1 cellular context compared by ENCODE assay signal in the genomic region with DNA sequence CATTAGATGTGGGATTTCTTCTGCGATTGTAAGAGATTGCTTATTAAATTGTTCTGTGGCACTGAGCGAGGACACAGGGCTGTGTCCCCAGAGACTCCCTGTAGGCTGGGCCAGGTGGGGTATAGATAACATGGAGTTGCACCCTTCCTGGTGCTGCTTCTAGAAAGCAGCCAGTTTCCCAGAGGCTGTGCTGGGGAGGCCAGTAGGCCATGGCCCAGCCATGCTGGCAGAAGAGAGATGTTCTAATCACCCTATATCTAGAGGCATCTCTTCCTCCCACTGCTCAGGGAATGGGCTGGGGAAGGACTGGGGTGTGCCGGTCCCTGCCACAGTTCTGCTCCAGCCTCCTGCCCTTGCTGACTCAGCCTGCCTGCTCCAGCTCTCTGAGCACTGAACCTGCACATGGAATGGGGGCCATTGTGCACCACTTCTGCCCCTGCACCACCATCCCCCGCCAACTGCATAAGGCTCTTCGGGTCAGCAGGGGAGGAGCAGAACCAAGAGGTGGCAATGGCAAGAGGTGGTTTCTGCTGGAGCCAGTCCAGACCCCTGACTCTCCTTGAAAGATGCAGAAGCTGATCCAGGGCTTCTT.
A peak's percentile ranks its signal among the peaks of the same experiment; 100 is the strongest.
TF ChIP-seq lines count a peak whose summit lies in the region.

No MANE protein-coding gene starts in this region.

TF ChIP-seq in SK-N-SH, 30 proteins besides CTCF, POLR2A, EP300 and RAD21:
- TF ChIP-seq YY1 (IDR thresholded peaks at IDR 0.05; ENCODE audit: low read depth) (peak; percentile 54; the same call in 1 of the 2 replicates), RXRA (IDR thresholded peaks at IDR 0.05; ENCODE audit: borderline replicate concordance, low read depth) (no peak), TAF1 (IDR thresholded peaks at IDR 0.05; ENCODE audit: borderline replicate concordance, low read depth, low read length) (peak; percentile 17; the same call in 1 of the 2 replicates)
